Comparison of ENCODE assay signal across 9 cellular contexts in the genomic region with DNA sequence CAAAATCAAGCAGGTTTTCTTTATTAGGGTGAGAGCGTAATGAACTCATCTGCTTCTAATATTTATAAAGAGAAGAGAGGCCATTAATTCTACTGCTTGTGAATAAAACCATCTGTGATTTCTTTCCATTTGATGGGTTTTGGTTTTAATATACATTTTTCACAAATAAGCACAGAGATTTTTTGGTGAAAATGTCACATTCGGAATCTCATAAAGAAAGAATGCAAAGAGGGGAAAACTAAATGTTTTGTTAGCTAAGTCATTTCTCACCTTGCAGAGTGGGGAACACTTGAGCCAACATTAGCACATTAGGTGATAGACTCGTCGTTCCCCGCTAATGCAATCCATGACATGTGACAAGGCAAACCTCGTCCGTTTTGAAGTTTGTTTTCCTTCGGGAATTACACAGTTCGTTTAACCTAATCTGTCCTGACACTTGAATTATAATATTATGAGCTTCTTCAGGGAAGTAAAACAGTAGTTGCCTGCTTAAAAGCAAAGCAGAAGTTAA.
DNase-seq lines count a peak whose midpoint lies in the region; ATAC-seq and TF ChIP-seq lines count a peak whose summit lies in the region.
"Had no signal": no experiment of that assay in that cellular context is flagged by ENCODE, and none has a peak within 500 bp of the region (broad histone marks: within the 10 kb centered on the region; RNA-seq: fewer than 3 reads in every experiment).

No MANE protein-coding gene starts in this region.

- peak overlapping the region in 1 of 2 donors; percentile 55 for H3K4me3 ChIP-seq in tibial artery

- H3K9me3 Mint-ChIP-seq in stimulated activated naive CD8-positive, alpha-beta T cell treated with anti-CD3 and anti-CD28 coated beads, Interleukin-15, Interleukin-2, amounts not matched to agents 100 ng/mL and 50 ng/mL, for 24 hours = no peaks in the 10 kb centered on the region
- no peaks in the 10 kb centered on the region for H3K9me3 Mint-ChIP-seq in activated T-helper 17 cell treated with anti-CD3 and anti-CD28 coated beads, Interleukin-2, amount 50 U/mL, for 72 hours
- H3K9me3 Mint-ChIP-seq in mesothelial cell of epicardium = no peaks in the 10 kb centered on the region

- no peak for TF ChIP-seq CTCF in mesothelial cell of epicardium (IDR thresholded peaks at IDR 0.05; ENCODE audit: unreplicated experiment)
- no peak for TF ChIP-seq CTCF in tibial artery (IDR thresholded peaks at IDR 0.05)

- no peak overlapping the region for H3K27ac ChIP-seq in tibial artery

- no peaks in the 10 kb centered on the region for H3K36me3 Mint-ChIP-seq in stimulated activated naive CD8-positive, alpha-beta T cell treated with anti-CD3 and anti-CD28 coated beads, Interleukin-15, Interleukin-2, amounts not matched to agents 100 ng/mL and 50 ng/mL, for 24 hours (ENCODE audit: low read depth)
- no peaks in the 10 kb centered on the region for H3K36me3 Mint-ChIP-seq in activated T-helper 17 cell treated with anti-CD3 and anti-CD28 coated beads, Interleukin-2, amount 50 U/mL, for 72 hours (ENCODE audit: low read depth)
- H3K36me3 Mint-ChIP-seq in mesothelial cell of epicardium = no peaks in the 10 kb centered on the region

- peak overlapping the region; percentile 82 for H3K27ac Mint-ChIP-seq in stimulated activated naive CD8-positive, alpha-beta T cell treated with anti-CD3 and anti-CD28 coated beads, Interleukin-15, Interleukin-2, amounts not matched to agents 100 ng/mL and 50 ng/mL, for 24 hours
- peak overlapping the region; percentile 89 for H3K27ac Mint-ChIP-seq in activated T-helper 17 cell treated with anti-CD3 and anti-CD28 coated beads, Interleukin-2, amount 50 U/mL, for 72 hours
- H3K27ac Mint-ChIP-seq in mesothelial cell of epicardium = peak overlapping the region; percentile 79

- peak overlapping the region; percentile 81 for H3K4me3 Mint-ChIP-seq in stimulated activated naive CD8-positive, alpha-beta T cell treated with anti-CD3 and anti-CD28 coated beads, Interleukin-15, Interleukin-2, amounts not matched to agents 100 ng/mL and 50 ng/mL, for 24 hours
- H3K4me3 Mint-ChIP-seq in activated T-helper 17 cell treated with anti-CD3 and anti-CD28 coated beads, Interleukin-2, amount 50 U/mL, for 72 hours = peak overlapping the region; percentile 69
- H3K4me3 Mint-ChIP-seq in mesothelial cell of epicardium = peak overlapping the region; percentile 43

- H3K4me1 Mint-ChIP-seq in stimulated activated naive CD8-positive, alpha-beta T cell treated with anti-CD3 and anti-CD28 coated beads, Interleukin-15, Interleukin-2, amounts not matched to agents 100 ng/mL and 50 ng/mL, for 24 hours (ENCODE audit: low read depth) = peaks cover 46% of the 10 kb centered on the region
- peaks cover 15% of the 10 kb centered on the region for H3K4me1 Mint-ChIP-seq in activated T-helper 17 cell treated with anti-CD3 and anti-CD28 coated beads, Interleukin-2, amount 50 U/mL, for 72 hours
- H3K4me1 Mint-ChIP-seq in mesothelial cell of epicardium = peaks cover 43% of the 10 kb centered on the region

- peaks cover 3 to 92% of the 10 kb centered on the region in 2 donors for H3K27me3 ChIP-seq in tibial artery

- no peaks in the 10 kb centered on the region for H3K9me3 ChIP-seq in tibial artery

- intact Hi-C loops in tibial artery (cut with DNase I; ENCODE audit: low total_unique reads) = no loop called here

- DNase-seq in stimulated activated naive CD8-positive, alpha-beta T cell treated with anti-CD3 and anti-CD28 coated beads, Interleukin-15, Interleukin-2, amounts not matched to agents 100 U/mL and 50 U/mL, for 24 hours = no peak
- DNase-seq in mesothelial cell of epicardium (ENCODE audit: low spot score in 2 of 2, unreplicated experiment in 2 of 2) (no peak), COLO668 (lab: John Stamatoyannopoulos, UW; ENCODE audit: unreplicated experiment) (no peak), tibial artery (no peak)
- DNase-seq: erythroblast had no signal

- H3K36me3 ChIP-seq in tibial artery = no peaks in the 10 kb centered on the region

- peaks cover 0 to 24% (median 18%) of the 10 kb centered on the region in 4 donors for H3K4me1 ChIP-seq in tibial artery

- no peak for ATAC-seq in stimulated activated naive CD8-positive, alpha-beta T cell treated with anti-CD3 and anti-CD28 coated beads, Interleukin-15, Interleukin-2, amounts not matched to agents 100 U/mL and 50 U/mL, for 24 hours
- no peak for ATAC-seq in activated T-helper 17 cell treated with anti-CD3 and anti-CD28 coated beads, Interleukin-2, amount 50 U/mL, for 72 hours (replicated peaks)
- ATAC-seq in GM21786 (IDR thresholded peaks at IDR 0.05; ENCODE audit: unreplicated experiment) = no peak
- no peak for ATAC-seq in GM21515 (IDR thresholded peaks at IDR 0.05; ENCODE audit: unreplicated experiment)

- H3K27me3 Mint-ChIP-seq in stimulated activated naive CD8-positive, alpha-beta T cell treated with anti-CD3 and anti-CD28 coated beads, Interleukin-15, Interleukin-2, amounts not matched to agents 100 ng/mL and 50 ng/mL, for 24 hours = peaks cover 57% of the 10 kb centered on the region
- peaks cover 20% of the 10 kb centered on the region for H3K27me3 Mint-ChIP-seq in activated T-helper 17 cell treated with anti-CD3 and anti-CD28 coated beads, Interleukin-2, amount 50 U/mL, for 72 hours
- H3K27me3 Mint-ChIP-seq in mesothelial cell of epicardium (ENCODE audit: low read depth) = peaks cover 40% of the 10 kb centered on the region
